Comparison of ENCODE assay signal across 8 cellular contexts in genomic region chr3:156483961-156484787, GRCh38.
A peak's percentile ranks its signal among the peaks of the same experiment; 100 is the strongest.
DNase-seq lines count a peak whose midpoint lies in the region; ATAC-seq and TF ChIP-seq lines count a peak whose summit lies in the region.

No MANE protein-coding gene starts in this region.

- H3K9ac ChIP-seq in endocrine pancreas (ENCODE audit: control insufficient read depth, insufficient read depth, low read length), result no peak overlapping the region
- H3K9ac ChIP-seq in rectal smooth muscle tissue (ENCODE audit: low read length), result no peak overlapping the region

- H3K36me3 ChIP-seq in MG63 (no peaks in the 10 kb centered on the region), endocrine pancreas (ENCODE audit: control insufficient read depth, insufficient read depth, low read length) (no peaks in the 10 kb centered on the region), rectal smooth muscle tissue (ENCODE audit: control insufficient read depth, insufficient read depth, low read length) (no peaks in the 10 kb centered on the region)

- CTCF ChIA-PET in GM10248 (lab: Yijun Ruan, JAX), result interaction anchor here (1.0 to 7.1 kb wide), 6 partner anchors 8 to 335 kb away, joined by 3 to 60 read pairs (median 10); no protein-coding TSS in a partner anchor
- CTCF ChIA-PET in activated CD4-positive, alpha-beta T cell treated with anti-CD3 and anti-CD28 coated beads for 36 hours (lab: Charles Lee), result interaction anchor here (1.1 to 1.9 kb wide), 3 partner anchors 16 to 332 kb away, joined by 3 to 5 read pairs (median 5); no protein-coding TSS in a partner anchor

- H3K27ac ChIP-seq in rectal smooth muscle tissue (ENCODE audit: low read depth, low read length), result peak overlapping the region; percentile 65

- H3K36me3 Mint-ChIP-seq in activated CD4-positive, alpha-beta T cell treated with anti-CD3 and anti-CD28 coated beads for 36 hours (ENCODE audit: low read depth), result no peaks in the 10 kb centered on the region

- H3K4me3 ChIP-seq in MG63 (no peak overlapping the region), endocrine pancreas (ENCODE audit: control insufficient read depth, insufficient read depth, low read length) (peak overlapping the region; percentile 63), rectal smooth muscle tissue (ENCODE audit: low read length) (peak overlapping the region; percentile 31)

- H3K27me3 ChIP-seq in MG63 (no peaks in the 10 kb centered on the region), endocrine pancreas (ENCODE audit: control insufficient read depth, insufficient read depth, low read length) (no peaks in the 10 kb centered on the region), rectal smooth muscle tissue (ENCODE audit: control insufficient read depth, insufficient read depth, low read length) (no peaks in the 10 kb centered on the region)

- H3K9me3 Mint-ChIP-seq in activated CD4-positive, alpha-beta T cell treated with anti-CD3 and anti-CD28 coated beads for 36 hours (ENCODE audit: low read depth), result no peaks in the 10 kb centered on the region

- intact Hi-C loops in activated CD4-positive, alpha-beta T cell treated with anti-CD3 and anti-CD28 coated beads for 36 hours (cut with DNase I, micrococcal nuclease), result loop anchor here (1.0 to 10.0 kb wide), 13 partner anchors 23 to 646 kb away; partner anchors contain the start of genes TIPARP (in 2 of the 2), GMPS (in 1 of the 2), LEKR1 (in 1 of the 2) and SSR3 (in 1 of the 2)

- peak; percentile 33 for DNase-seq in GM10248 (ENCODE audit: extremely low spot score)
- DNase-seq in H4 (ENCODE audit: low spot score), result peak; percentile 67
- peak; percentile 36 for DNase-seq in MG63
- peak; percentile 63 for DNase-seq in activated CD4-positive, alpha-beta T cell treated with anti-CD3 and anti-CD28 coated beads for 36 hours
- no peak for DNase-seq in NCI-H1048 (lab: John Stamatoyannopoulos, UW)
- DNase-seq in cerebellum (ENCODE audit: low spot score), result no peak

- H3K27me3 Mint-ChIP-seq in activated CD4-positive, alpha-beta T cell treated with anti-CD3 and anti-CD28 coated beads for 36 hours, result no peaks in the 10 kb centered on the region

- TF ChIP-seq CTCF in GM10248 (IDR thresholded peaks at IDR 0.05; ENCODE audit: control extremely low read depth, extremely low read depth, low read depth, missing control alignments), result no peak

- H3K27ac Mint-ChIP-seq in activated CD4-positive, alpha-beta T cell treated with anti-CD3 and anti-CD28 coated beads for 36 hours, result peak overlapping the region; percentile 92

- peaks cover 21% of the 10 kb centered on the region for H3K4me1 ChIP-seq in endocrine pancreas (ENCODE audit: control insufficient read depth, insufficient read depth, low read length)
- H3K4me1 ChIP-seq in rectal smooth muscle tissue (ENCODE audit: control insufficient read depth, insufficient read depth, low read length), result peaks cover 27% of the 10 kb centered on the region

- peaks cover 35% of the 10 kb centered on the region for H3K4me1 Mint-ChIP-seq in activated CD4-positive, alpha-beta T cell treated with anti-CD3 and anti-CD28 coated beads for 36 hours

- H3K9me3 ChIP-seq in MG63, result no peaks in the 10 kb centered on the region
- no peaks in the 10 kb centered on the region for H3K9me3 ChIP-seq in endocrine pancreas (ENCODE audit: control insufficient read depth, low read length)

- peak; percentile 76 for ATAC-seq in activated CD4-positive, alpha-beta T cell treated with anti-CD3 and anti-CD28 coated beads for 36 hours

- H3K4me3 Mint-ChIP-seq in activated CD4-positive, alpha-beta T cell treated with anti-CD3 and anti-CD28 coated beads for 36 hours, result peak overlapping the region; percentile 69

- POLR2A ChIA-PET in GM10248 (lab: Yijun Ruan, JAX), result no interaction called here
- POLR2A ChIA-PET in activated CD4-positive, alpha-beta T cell treated with anti-CD3 and anti-CD28 coated beads for 36 hours (lab: Charles Lee), result interaction anchor here (0.8 kb wide), 1 partner anchor 41 kb away, joined by 3 read pairs; no protein-coding TSS in a partner anchor

Comparison
In these comparisons a context has a peak if more than half of its experiments do, and no peak if none do; other contexts are left out.
1. DNase-seq: peak in GM10248 (single experiment), H4 (single experiment), MG63 (single experiment) and activated CD4-positive, alpha-beta T cell treated with anti-CD3 and anti-CD28 coated beads for 36 hours (single experiment); none in NCI-H1048 (single experiment) and cerebellum (single experiment).